ENCODE assay signal across 1 cellular context in the genomic region with DNA sequence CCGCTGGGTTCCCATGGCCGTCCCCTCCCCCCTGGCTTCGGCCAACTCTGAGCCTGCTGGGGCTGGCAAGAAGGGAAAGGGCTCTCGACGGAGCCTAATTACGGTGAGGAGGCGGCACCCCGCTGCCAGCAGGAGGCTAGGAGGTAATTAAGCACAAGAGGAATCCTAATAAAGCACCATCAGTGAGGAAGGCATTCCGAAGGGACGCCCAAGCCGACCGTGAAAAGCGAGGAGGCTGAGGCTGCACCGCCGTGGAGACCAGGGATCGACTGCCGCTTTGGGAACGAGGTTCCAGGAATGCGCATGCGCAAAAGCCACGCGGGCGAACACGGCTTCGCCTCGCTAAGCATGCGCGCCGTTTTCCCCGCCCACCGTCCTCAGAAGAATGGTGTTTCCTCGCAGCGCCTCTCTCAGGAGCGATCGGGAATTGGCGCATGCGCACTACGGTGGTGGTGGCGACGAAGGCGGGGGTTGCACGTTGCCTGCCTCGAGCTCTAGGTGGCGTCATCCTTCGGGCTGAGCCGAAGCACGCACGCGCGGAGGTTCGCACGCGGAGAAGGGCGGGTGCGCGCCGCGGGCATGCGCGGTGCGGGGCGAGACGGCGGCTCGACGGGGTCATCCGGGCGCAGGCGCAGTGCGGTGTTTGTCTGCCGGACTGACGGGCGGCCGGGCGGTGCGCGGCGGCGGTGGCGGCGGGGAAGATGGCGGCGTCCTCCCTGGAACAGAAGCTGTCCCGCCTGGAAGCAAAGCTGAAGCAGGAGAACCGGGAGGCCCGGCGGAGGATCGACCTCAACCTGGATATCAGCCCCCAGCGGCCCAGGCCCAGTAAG.
A peak's percentile ranks its signal among the peaks of the same experiment; 100 is the strongest.
TF ChIP-seq lines count a peak whose summit lies in the region.

TSS of gene MAP2K7 (plus strand) at position 634 of the 830 bp plus-strand sequence. CDS start at position 702, 68 bp downstream.

TF ChIP-seq in HepG2, 621 proteins besides CTCF, POLR2A, EP300 and RAD21 (continued from another document and continues in another):
- TF ChIP-seq, protein P1, sequence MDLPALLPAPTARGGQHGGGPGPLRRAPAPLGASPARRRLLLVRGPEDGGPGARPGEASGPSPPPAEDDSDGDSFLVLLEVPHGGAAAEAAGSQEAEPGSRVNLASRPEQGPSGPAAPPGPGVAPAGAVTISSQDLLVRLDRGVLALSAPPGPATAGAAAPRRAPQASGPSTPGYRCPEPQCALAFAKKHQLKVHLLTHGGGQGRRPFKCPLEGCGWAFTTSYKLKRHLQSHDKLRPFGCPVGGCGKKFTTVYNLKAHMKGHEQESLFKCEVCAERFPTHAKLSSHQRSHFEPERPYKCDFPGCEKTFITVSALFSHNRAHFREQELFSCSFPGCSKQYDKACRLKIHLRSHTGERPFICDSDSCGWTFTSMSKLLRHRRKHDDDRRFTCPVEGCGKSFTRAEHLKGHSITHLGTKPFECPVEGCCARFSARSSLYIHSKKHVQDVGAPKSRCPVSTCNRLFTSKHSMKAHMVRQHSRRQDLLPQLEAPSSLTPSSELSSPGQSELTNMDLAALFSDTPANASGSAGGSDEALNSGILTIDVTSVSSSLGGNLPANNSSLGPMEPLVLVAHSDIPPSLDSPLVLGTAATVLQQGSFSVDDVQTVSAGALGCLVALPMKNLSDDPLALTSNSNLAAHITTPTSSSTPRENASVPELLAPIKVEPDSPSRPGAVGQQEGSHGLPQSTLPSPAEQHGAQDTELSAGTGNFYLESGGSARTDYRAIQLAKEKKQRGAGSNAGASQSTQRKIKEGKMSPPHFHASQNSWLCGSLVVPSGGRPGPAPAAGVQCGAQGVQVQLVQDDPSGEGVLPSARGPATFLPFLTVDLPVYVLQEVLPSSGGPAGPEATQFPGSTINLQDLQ (CRISPR knock-in tag; IDR thresholded peaks at IDR 0.05), result no peak
- TF ChIP-seq, protein P2, sequence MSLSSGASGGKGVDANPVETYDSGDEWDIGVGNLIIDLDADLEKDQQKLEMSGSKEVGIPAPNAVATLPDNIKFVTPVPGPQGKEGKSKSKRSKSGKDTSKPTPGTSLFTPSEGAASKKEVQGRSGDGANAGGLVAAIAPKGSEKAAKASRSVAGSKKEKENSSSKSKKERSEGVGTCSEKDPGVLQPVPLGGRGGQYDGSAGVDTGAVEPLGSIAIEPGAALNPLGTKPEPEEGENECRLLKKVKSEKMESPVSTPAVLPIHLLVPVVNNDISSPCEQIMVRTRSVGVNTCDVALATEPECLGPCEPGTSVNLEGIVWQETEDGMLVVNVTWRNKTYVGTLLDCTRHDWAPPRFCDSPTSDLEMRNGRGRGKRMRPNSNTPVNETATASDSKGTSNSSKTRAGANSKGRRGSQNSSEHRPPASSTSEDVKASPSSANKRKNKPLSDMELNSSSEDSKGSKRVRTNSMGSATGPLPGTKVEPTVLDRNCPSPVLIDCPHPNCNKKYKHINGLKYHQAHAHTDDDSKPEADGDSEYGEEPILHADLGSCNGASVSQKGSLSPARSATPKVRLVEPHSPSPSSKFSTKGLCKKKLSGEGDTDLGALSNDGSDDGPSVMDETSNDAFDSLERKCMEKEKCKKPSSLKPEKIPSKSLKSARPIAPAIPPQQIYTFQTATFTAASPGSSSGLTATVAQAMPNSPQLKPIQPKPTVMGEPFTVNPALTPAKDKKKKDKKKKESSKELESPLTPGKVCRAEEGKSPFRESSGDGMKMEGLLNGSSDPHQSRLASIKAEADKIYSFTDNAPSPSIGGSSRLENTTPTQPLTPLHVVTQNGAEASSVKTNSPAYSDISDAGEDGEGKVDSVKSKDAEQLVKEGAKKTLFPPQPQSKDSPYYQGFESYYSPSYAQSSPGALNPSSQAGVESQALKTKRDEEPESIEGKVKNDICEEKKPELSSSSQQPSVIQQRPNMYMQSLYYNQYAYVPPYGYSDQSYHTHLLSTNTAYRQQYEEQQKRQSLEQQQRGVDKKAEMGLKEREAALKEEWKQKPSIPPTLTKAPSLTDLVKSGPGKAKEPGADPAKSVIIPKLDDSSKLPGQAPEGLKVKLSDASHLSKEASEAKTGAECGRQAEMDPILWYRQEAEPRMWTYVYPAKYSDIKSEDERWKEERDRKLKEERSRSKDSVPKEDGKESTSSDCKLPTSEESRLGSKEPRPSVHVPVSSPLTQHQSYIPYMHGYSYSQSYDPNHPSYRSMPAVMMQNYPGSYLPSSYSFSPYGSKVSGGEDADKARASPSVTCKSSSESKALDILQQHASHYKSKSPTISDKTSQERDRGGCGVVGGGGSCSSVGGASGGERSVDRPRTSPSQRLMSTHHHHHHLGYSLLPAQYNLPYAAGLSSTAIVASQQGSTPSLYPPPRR (CRISPR knock-in tag; IDR thresholded peaks at IDR 0.05; ENCODE audit: borderline replicate concordance), result 0 out of 2 replicates have a peak, but pooled peaks have one; percentile 11
- TF ChIP-seq ZNF432 (CRISPR knock-in tag; IDR thresholded peaks at IDR 0.05; ENCODE audit: borderline replicate concordance) (no peak), ADNP (CRISPR knock-in tag; IDR thresholded peaks at IDR 0.05) (no peak), ZNF674 (CRISPR knock-in tag; IDR thresholded peaks at IDR 0.05; ENCODE audit: low read depth) (no peak), PITX1 (CRISPR knock-in tag; IDR thresholded peaks at IDR 0.05) (peak; percentile 34), DMAP1 (CRISPR knock-in tag; IDR thresholded peaks at IDR 0.05) (peak; percentile 82), ZNF775 (CRISPR knock-in tag; IDR thresholded peaks at IDR 0.05; ENCODE audit: borderline replicate concordance) (no peak), EZH2 (conservative IDR thresholded peaks at IDR 0.05; ENCODE audit: low read depth, low read length) (no peak), ZNF44 (CRISPR knock-in tag; IDR thresholded peaks at IDR 0.05) (no peak), FLYWCH1 (CRISPR knock-in tag; IDR thresholded peaks at IDR 0.05) (no peak), ZNF17 (CRISPR knock-in tag; IDR thresholded peaks at IDR 0.05) (no peak), TBL1XR1 (IDR thresholded peaks at IDR 0.05; ENCODE audit: borderline replicate concordance, low read length, partially characterized antibody) (peak; percentile 3), TEAD3 (CRISPR knock-in tag; optimal IDR thresholded peaks at IDR 0.05; ENCODE audit: borderline replicate concordance) (peak; percentile 87), HMGA1 (CRISPR knock-in tag; conservative IDR thresholded peaks at IDR 0.05) (no peak), ZNF546 (CRISPR knock-in tag; conservative IDR thresholded peaks at IDR 0.05) (peak; percentile 57), PTBP1 (IDR thresholded peaks at IDR 0.05; ENCODE audit: low read depth, low read length, poor library complexity, severe bottlenecking) (no peak), NCOR1 (IDR thresholded peaks at IDR 0.05; ENCODE audit: borderline replicate concordance, low read length) (no peak; the same call in 1 of the 2 replicates), TEAD2 (CRISPR knock-in tag; IDR thresholded peaks at IDR 0.05) (no peak), GABPA (IDR thresholded peaks at IDR 0.05; ENCODE audit: low read depth, low read length) (no peak), GABPA (CRISPR knock-in tag; IDR thresholded peaks at IDR 0.05; ENCODE audit: low read depth) (0 out of 2 replicates have a peak, but pooled peaks have one; percentile 0), PRDM4 (CRISPR knock-in tag; IDR thresholded peaks at IDR 0.05; ENCODE audit: borderline replicate concordance) (no peak), SP4 (CRISPR knock-in tag; IDR thresholded peaks at IDR 0.05) (peak; percentile 69; the same call in 1 of the 2 replicates), FOXK1 (CRISPR knock-in tag; IDR thresholded peaks at IDR 0.05; ENCODE audit: borderline replicate concordance, low read depth) (peak; percentile 59; the same call in 1 of the 2 replicates), HNRNPUL1 (IDR thresholded peaks at IDR 0.05; ENCODE audit: low read depth, low read length) (no peak), KLF13 (CRISPR knock-in tag; IDR thresholded peaks at IDR 0.05) (no peak), JUND (CRISPR knock-in tag; IDR thresholded peaks at IDR 0.05) (peak; percentile 54; the same call in 1 of the 2 replicates), MEIS1 (CRISPR knock-in tag; IDR thresholded peaks at IDR 0.05; ENCODE audit: borderline replicate concordance) (no peak; the same call in 1 of the 2 replicates), ZNF563 (CRISPR knock-in tag; IDR thresholded peaks at IDR 0.05) (no peak; the same call in 1 of the 2 replicates), ZSCAN31 (CRISPR knock-in tag; IDR thresholded peaks at IDR 0.05; ENCODE audit: low read depth) (peak; percentile 82; the same call in 1 of the 2 replicates), ZNF704 (CRISPR knock-in tag; IDR thresholded peaks at IDR 0.05; ENCODE audit: borderline replicate concordance) (peak; percentile 86; the same call in 1 of the 2 replicates), ARID2 (CRISPR knock-in tag; IDR thresholded peaks at IDR 0.05; ENCODE audit: borderline replicate concordance) (peak; percentile 81; the same call in 1 of the 2 replicates), ZFP36L2 (CRISPR knock-in tag; IDR thresholded peaks at IDR 0.05) (no peak), REPIN1 (CRISPR knock-in tag; IDR thresholded peaks at IDR 0.05; ENCODE audit: borderline replicate concordance, low read depth) (peak; percentile 69), PHF20 (CRISPR knock-in tag; IDR thresholded peaks at IDR 0.05) (no peak), ZNF691 (CRISPR knock-in tag; IDR thresholded peaks at IDR 0.05; ENCODE audit: borderline replicate concordance, low read depth) (peak; percentile 23; the same call in 1 of the 2 replicates), GATA4 (IDR thresholded peaks at IDR 0.05; ENCODE audit: borderline replicate concordance, low read depth) (no peak; the same call in 1 of the 2 replicates), ZNF672 (CRISPR knock-in tag; IDR thresholded peaks at IDR 0.05) (peak; percentile 37; the same call in 1 of the 2 replicates), HNRNPL (IDR thresholded peaks at IDR 0.05; ENCODE audit: low read depth, low read length) (peak; percentile 65; the same call in 1 of the 2 replicates), IRF2 (CRISPR knock-in tag; IDR thresholded peaks at IDR 0.05) (peak; percentile 86; the same call in 1 of the 2 replicates), U2AF2 (IDR thresholded peaks at IDR 0.05; ENCODE audit: low read depth, low read length) (no peak)
- TF ChIP-seq, protein P3, sequence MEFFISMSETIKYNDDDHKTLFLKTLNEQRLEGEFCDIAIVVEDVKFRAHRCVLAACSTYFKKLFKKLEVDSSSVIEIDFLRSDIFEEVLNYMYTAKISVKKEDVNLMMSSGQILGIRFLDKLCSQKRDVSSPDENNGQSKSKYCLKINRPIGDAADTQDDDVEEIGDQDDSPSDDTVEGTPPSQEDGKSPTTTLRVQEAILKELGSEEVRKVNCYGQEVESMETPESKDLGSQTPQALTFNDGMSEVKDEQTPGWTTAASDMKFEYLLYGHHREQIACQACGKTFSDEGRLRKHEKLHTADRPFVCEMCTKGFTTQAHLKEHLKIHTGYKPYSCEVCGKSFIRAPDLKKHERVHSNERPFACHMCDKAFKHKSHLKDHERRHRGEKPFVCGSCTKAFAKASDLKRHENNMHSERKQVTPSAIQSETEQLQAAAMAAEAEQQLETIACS (CRISPR knock-in tag; IDR thresholded peaks at IDR 0.05), result peak; percentile 95
- TF ChIP-seq, protein P4, sequence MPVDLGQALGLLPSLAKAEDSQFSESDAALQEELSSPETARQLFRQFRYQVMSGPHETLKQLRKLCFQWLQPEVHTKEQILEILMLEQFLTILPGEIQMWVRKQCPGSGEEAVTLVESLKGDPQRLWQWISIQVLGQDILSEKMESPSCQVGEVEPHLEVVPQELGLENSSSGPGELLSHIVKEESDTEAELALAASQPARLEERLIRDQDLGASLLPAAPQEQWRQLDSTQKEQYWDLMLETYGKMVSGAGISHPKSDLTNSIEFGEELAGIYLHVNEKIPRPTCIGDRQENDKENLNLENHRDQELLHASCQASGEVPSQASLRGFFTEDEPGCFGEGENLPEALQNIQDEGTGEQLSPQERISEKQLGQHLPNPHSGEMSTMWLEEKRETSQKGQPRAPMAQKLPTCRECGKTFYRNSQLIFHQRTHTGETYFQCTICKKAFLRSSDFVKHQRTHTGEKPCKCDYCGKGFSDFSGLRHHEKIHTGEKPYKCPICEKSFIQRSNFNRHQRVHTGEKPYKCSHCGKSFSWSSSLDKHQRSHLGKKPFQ (CRISPR knock-in tag; IDR thresholded peaks at IDR 0.05; ENCODE audit: insufficient replicate concordance), result peak; percentile 61
- TF ChIP-seq, protein P5, sequence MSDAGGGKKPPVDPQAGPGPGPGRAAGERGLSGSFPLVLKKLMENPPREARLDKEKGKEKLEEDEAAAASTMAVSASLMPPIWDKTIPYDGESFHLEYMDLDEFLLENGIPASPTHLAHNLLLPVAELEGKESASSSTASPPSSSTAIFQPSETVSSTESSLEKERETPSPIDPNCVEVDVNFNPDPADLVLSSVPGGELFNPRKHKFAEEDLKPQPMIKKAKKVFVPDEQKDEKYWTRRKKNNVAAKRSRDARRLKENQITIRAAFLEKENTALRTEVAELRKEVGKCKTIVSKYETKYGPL (CRISPR knock-in tag; IDR thresholded peaks at IDR 0.05), result no peak
